Comparison of ENCODE assay signal across 1 cellular context in the genomic region with DNA sequence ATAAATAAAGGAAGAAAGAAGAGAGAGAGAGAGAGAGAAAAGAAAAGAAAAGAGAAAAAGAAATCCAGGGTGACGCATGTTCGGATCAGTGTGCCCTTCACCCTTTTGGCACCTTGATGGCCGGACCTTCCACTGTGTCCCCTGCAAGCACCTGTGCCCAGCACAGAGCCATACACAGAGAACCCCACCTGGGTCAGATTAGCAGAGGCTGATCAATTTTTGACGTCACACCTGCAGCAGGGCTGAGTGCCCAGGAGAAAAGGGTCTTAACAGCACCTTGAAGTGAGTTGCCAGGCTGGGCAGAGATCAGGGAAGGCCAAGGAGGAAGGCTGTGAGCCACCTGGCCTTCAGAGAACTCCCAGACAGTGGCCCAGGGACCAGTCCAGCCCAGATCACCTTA.
TF ChIP-seq lines count a peak whose summit lies in the region.

No MANE protein-coding gene starts in this region.

TF ChIP-seq in H1, 55 proteins besides CTCF, POLR2A, EP300 and RAD21:
- no peak for TF ChIP-seq JUN (IDR thresholded peaks at IDR 0.05; ENCODE audit: low read depth, low read length)
- no peak for TF ChIP-seq TAF1 (IDR thresholded peaks at IDR 0.05; ENCODE audit: low read depth, low read length)
- no peak for TF ChIP-seq CHD1 (IDR thresholded peaks at IDR 0.05; ENCODE audit: low read depth, low read length)
- TF ChIP-seq FOSL1 (IDR thresholded peaks at IDR 0.05; ENCODE audit: insufficient read depth, low read depth, low read length) = no peak
- TF ChIP-seq TAF7 (optimal IDR thresholded peaks at IDR 0.05; ENCODE audit: borderline replicate concordance, low read depth, low read length) = no peak
- TF ChIP-seq SUZ12 (IDR thresholded peaks at IDR 0.05; ENCODE audit: low read length) = no peak
- no peak for TF ChIP-seq TBP (IDR thresholded peaks at IDR 0.05; ENCODE audit: low read depth, low read length)
